ENCODE assay signal across 24 cellular contexts in genomic region chr7:158262284-158263109, GRCh38.
DNase-seq lines count a peak whose midpoint lies in the region; ATAC-seq, FAIRE-seq and TF ChIP-seq lines count a peak whose summit lies in the region.
"Had no signal": no experiment of that assay in that cellular context is flagged by ENCODE, and none has a peak within 500 bp of the region (broad histone marks: within the 10 kb centered on the region; RNA-seq: fewer than 3 reads in every experiment).

No MANE protein-coding gene starts in this region.

- no peak overlapping the region for H3K9ac ChIP-seq in HUES64 (ENCODE audit: low read depth, low read length)
- H3K9ac ChIP-seq in endodermal cell (ENCODE audit: extremely low read depth, low read length, poor library complexity, severe bottlenecking): no peak overlapping the region
- H3K9ac ChIP-seq: BLaER1 had no signal

- FAIRE-seq in GM12892 (lab: Jason Lieb, UNC): peak; percentile 51
- peak; percentile 94 for FAIRE-seq in urothelium cell line (lab: Jason Lieb, UNC)
- FAIRE-seq: A204.1, GM19239, H54 had no signal

- H3K36me3 Mint-ChIP-seq in endodermal cell (ENCODE audit: low read depth): no peaks in the 10 kb centered on the region

- no peaks in the 10 kb centered on the region for H3K4me1 Mint-ChIP-seq in endodermal cell

- H3K9me3 ChIP-seq in HUES64 (ENCODE audit: insufficient read depth, low read depth, low read length) (peaks cover 97% of the 10 kb centered on the region), endodermal cell (ENCODE audit: control insufficient read depth, low read length) (peaks cover 68% of the 10 kb centered on the region)
- H3K9me3 ChIP-seq: BLaER1, MG63, SJCRH30 had no signal

- H3K27ac Mint-ChIP-seq in endodermal cell: no peak overlapping the region
- H3K27ac Mint-ChIP-seq: CD4-positive, alpha-beta T cell; HFFc6 had no signal

- no peak for TF ChIP-seq POLR2A in GM12892 (IDR thresholded peaks at IDR 0.05; ENCODE audit: low read depth, low read length)

- no peak for DNase-seq in GM12892 (ENCODE audit: insufficient read length)
- DNase-seq in endodermal cell: no peak
- DNase-seq in urothelium cell line (ENCODE audit: low spot score): no peak
- no peak for DNase-seq in activated CD4-positive, CD25-positive, alpha-beta regulatory T cell (lab: John Stamatoyannopoulos, UW)
- DNase-seq in GDM1 (lab: John Stamatoyannopoulos, UW): no peak
- DNase-seq: CD4-positive, alpha-beta T cell; DMS53; HFFc6; KBM-7; MG63; NCI-H1105 treated with DMSO at 0.1 percent for 48 hours; NCI-H146; NCI-H1930; NCI-H526 treated with DMSO at 0.1 percent for 48 hours; PC-9; SJCRH30 had no signal

- no peaks in the 10 kb centered on the region for H3K4me1 ChIP-seq in HUES64 (ENCODE audit: insufficient read depth, low read length)
- H3K4me1 ChIP-seq in endodermal cell (ENCODE audit: control insufficient read depth, insufficient read depth, low read length): no peaks in the 10 kb centered on the region
- H3K4me1 ChIP-seq: BLaER1, SJCRH30 had no signal

- TF ChIP-seq CTCF in endodermal cell (conservative IDR thresholded peaks at IDR 0.05): no peak

- H3K27me3 ChIP-seq in HUES64 (ENCODE audit: insufficient read depth, low read length): no peaks in the 10 kb centered on the region
- no peaks in the 10 kb centered on the region for H3K27me3 ChIP-seq in endodermal cell (ENCODE audit: control insufficient read depth, insufficient read depth, low read length, poor library complexity, severe bottlenecking)
- H3K27me3 ChIP-seq: BLaER1, MG63 had no signal

- H3K36me3 ChIP-seq in HUES64 (ENCODE audit: insufficient read depth, low read length) (no peaks in the 10 kb centered on the region), endodermal cell (ENCODE audit: control insufficient read depth, insufficient read depth, low read length) (no peaks in the 10 kb centered on the region)
- H3K36me3 ChIP-seq: BLaER1, MG63, SJCRH30 had no signal

- H3K27ac ChIP-seq in HUES64 (ENCODE audit: low read depth, low read length) (no peak overlapping the region), endodermal cell (ENCODE audit: low read depth, low read length) (no peak overlapping the region)
- H3K27ac ChIP-seq: BLaER1, PC-9, SJCRH30 had no signal

- WGBS in HUES64: 86% methylated on average over 5 of the region's 5 CpGs
- 85 to 88% methylated on average over 5 of the region's 5 CpGs for WGBS in endodermal cell (ENCODE audit: insufficient coverage in 1 of 2, insufficient read length in 1 of 2), 2 experiments

- H3K4me3 Mint-ChIP-seq in endodermal cell: no peak overlapping the region
- H3K4me3 Mint-ChIP-seq: CD4-positive, alpha-beta T cell; HFFc6 had no signal

- H3K4me3 ChIP-seq in HUES64 (ENCODE audit: low read length) (peak overlapping the region; percentile 13; the same call in 1 of the 2 replicates), endodermal cell (ENCODE audit: low read length) (peak overlapping the region; percentile 50)
- H3K4me3 ChIP-seq: BLaER1, MG63, PC-9, SJCRH30 had no signal

- no peak for ATAC-seq in HG03457 (IDR thresholded peaks at IDR 0.05; ENCODE audit: unreplicated experiment)
- ATAC-seq: Right ventricle myocardium inferior, SK-N-SH treated with all-trans-retinoic acid at 6 μM for 48 hours had no signal

- no peaks in the 10 kb centered on the region for H3K27me3 Mint-ChIP-seq in endodermal cell (ENCODE audit: insufficient read depth)
- H3K27me3 Mint-ChIP-seq: CD4-positive, alpha-beta T cell had no signal

- H3K9me3 Mint-ChIP-seq in endodermal cell: no peaks in the 10 kb centered on the region
- H3K9me3 Mint-ChIP-seq: CD4-positive, alpha-beta T cell had no signal
